31 cellular contexts compared by ENCODE assay signal in the genomic region with DNA sequence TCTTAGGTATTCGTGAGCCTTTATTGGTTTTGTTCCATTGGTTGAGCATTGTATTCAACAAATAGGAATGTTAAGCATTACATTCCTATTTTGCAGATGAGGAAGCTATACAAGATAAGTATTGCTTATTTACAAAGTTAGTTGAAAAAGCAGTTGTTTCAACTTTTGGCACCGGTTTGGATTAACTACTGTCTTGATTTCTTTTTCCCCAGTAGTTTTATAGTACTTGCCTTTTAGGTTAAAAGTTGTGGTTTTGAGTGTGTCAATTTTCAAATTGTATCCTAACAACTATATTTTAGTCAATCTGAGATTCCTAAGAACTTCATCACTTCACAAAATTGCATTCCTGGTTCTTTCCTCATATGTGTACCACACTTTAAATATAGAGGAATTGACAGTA.
"Had no signal": no experiment of that assay in that cellular context is flagged by ENCODE, and none has a peak within 500 bp of the region (broad histone marks: within the 10 kb centered on the region; RNA-seq: fewer than 3 reads in every experiment).

No MANE protein-coding gene starts in this region.

- ATAC-seq: activated CD8-positive, alpha-beta memory T cell treated with anti-CD3 and anti-CD28 coated beads, Interleukin-2, amount 10 ng/mL, durations not matched to agents 7 days and 5 days; activated CD8-positive, alpha-beta T cell treated with anti-CD3 and anti-CD28 coated beads, Interleukin-2, amount 10 ng/mL, durations not matched to agents 7 days and 5 days; activated naive CD4-positive, alpha-beta T cell treated with anti-CD3 and anti-CD28 coated beads, Interleukin-2, amount 50 U/mL, for 72 hours; activated T-cell treated with anti-CD3 and anti-CD28 coated beads, Interleukin-2, amount 50 U/mL, for 72 hours; heart left ventricle; left colon; pancreas; stimulated activated memory B cell treated with anti-CD40 and anti-IgM and Interleukin-4, amounts not matched to agents 10 μg/mL and 1 μg/mL and 100 μg/mL, for 72 hours; stimulated activated naive CD8-positive, alpha-beta T cell treated with anti-CD3 and anti-CD28 coated beads, Interleukin-15, amount 100 ng/mL, for 72 hours had no signal

- H3K4me3 ChIP-seq: cardiac muscle cell, coronary artery, dorsolateral prefrontal cortex, heart left ventricle, pancreas, prostate gland, sigmoid colon, smooth muscle cell, uterus had no signal

- DNase-seq: activated CD4-positive, alpha-beta T cell treated with anti-CD3 and anti-CD28 coated beads, Interleukin-2, amount 10 ng/mL, durations not matched to agents 24 days and 14 days; activated CD4-positive, CD25-positive, alpha-beta regulatory T cell treated with anti-CD3 and anti-CD28 coated beads, Interleukin-2, amount 50 U/mL, for 72 hours; activated CD8-positive, alpha-beta memory T cell treated with anti-CD3 and anti-CD28 coated beads, Interleukin-2, amount 10 ng/mL, durations not matched to agents 7 days and 5 days; activated CD8-positive, alpha-beta T cell treated with anti-CD3 and anti-CD28 coated beads, Interleukin-2, amount 10 ng/mL, durations not matched to agents 7 days and 5 days; activated naive CD4-positive, alpha-beta T cell; activated T-cell treated with anti-CD3 and anti-CD28 coated beads, Interleukin-2, amount 50 U/mL, for 72 hours; anterior cingulate cortex; dorsolateral prefrontal cortex; effector memory CD4-positive, alpha-beta T cell; foreskin fibroblast; heart left ventricle; hypothalamus; left colon; mammary epithelial cell; naive B cell; pancreas; sigmoid colon; stimulated activated CD4-positive, alpha-beta T cell treated with anti-CD3 and anti-CD28 coated beads, Interleukin-1b, Interleukin-23, amount 100 ng/mL, for 48 hours; stimulated activated CD4-positive, alpha-beta T cell treated with anti-CD3 and anti-CD28 coated beads, Interleukin-4, amount 100 ng/mL, for 4 hours; stimulated activated CD8-positive, alpha-beta memory T cell treated with anti-CD3 and anti-CD28 coated beads, Interleukin-4, amount 100 ng/mL, for 48 hours; stimulated activated naive CD8-positive, alpha-beta T cell treated with anti-CD3 and anti-CD28 coated beads, Interleukin-15, amount 100 ng/mL, for 72 hours; substantia nigra; SW 1271; T1000; uterus had no signal
